In the genomic region with DNA sequence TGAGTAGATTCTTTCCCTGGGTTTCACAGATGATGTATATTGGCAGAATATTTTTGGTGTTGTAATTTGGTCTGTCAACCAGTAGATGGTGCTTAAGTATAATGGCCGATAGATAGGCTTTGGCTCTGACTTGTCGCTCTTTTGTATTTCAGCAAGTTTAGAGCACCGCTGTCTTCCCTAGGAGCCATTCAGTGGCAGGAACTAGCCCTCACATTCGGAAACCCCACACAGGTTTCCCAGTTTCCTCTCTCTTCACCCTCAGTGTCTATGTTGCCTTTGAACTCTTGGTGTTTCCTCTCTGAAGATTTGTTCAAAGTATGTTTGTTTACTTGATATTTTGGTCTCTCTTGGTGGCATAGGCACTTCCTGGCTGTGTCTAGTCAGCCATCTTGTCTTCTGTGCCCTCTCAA, we compare ENCODE assay signal across 1 cellular context.
TF ChIP-seq lines count a peak whose summit lies in the region.

No MANE protein-coding gene starts in this region.

TF ChIP-seq in Ishikawa, 13 proteins besides CTCF, POLR2A, EP300 and RAD21 (continued from another document):
- TF ChIP-seq, protein P1, sequence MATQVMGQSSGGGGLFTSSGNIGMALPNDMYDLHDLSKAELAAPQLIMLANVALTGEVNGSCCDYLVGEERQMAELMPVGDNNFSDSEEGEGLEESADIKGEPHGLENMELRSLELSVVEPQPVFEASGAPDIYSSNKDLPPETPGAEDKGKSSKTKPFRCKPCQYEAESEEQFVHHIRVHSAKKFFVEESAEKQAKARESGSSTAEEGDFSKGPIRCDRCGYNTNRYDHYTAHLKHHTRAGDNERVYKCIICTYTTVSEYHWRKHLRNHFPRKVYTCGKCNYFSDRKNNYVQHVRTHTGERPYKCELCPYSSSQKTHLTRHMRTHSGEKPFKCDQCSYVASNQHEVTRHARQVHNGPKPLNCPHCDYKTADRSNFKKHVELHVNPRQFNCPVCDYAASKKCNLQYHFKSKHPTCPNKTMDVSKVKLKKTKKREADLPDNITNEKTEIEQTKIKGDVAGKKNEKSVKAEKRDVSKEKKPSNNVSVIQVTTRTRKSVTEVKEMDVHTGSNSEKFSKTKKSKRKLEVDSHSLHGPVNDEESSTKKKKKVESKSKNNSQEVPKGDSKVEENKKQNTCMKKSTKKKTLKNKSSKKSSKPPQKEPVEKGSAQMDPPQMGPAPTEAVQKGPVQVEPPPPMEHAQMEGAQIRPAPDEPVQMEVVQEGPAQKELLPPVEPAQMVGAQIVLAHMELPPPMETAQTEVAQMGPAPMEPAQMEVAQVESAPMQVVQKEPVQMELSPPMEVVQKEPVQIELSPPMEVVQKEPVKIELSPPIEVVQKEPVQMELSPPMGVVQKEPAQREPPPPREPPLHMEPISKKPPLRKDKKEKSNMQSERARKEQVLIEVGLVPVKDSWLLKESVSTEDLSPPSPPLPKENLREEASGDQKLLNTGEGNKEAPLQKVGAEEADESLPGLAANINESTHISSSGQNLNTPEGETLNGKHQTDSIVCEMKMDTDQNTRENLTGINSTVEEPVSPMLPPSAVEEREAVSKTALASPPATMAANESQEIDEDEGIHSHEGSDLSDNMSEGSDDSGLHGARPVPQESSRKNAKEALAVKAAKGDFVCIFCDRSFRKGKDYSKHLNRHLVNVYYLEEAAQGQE (IDR thresholded peaks at IDR 0.05; ENCODE audit: low read depth), result no peak
- TF ChIP-seq, protein P2, sequence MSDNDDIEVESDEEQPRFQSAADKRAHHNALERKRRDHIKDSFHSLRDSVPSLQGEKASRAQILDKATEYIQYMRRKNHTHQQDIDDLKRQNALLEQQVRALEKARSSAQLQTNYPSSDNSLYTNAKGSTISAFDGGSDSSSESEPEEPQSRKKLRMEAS (IDR thresholded peaks at IDR 0.05), result no peak
- TF ChIP-seq TEAD4 (IDR thresholded peaks at IDR 0.05) (no peak), TCF12 (IDR thresholded peaks at IDR 0.05; ENCODE audit: low read depth) (no peak), CEBPB (IDR thresholded peaks at IDR 0.05) (no peak), EGR1 (IDR thresholded peaks at IDR 0.05) (no peak), NFIC (IDR thresholded peaks at IDR 0.05) (no peak), TAF1 (IDR thresholded peaks at IDR 0.05; ENCODE audit: low read depth) (no peak), CREB1 (IDR thresholded peaks at IDR 0.05; ENCODE audit: low read depth) (no peak)
TF ChIP-seq in Ishikawa: peak in this region for 0.
